15 cellular contexts compared by ENCODE assay signal in genomic region chr19:31595521-31595920, GRCh38.
A peak's percentile ranks its signal among the peaks of the same experiment; 100 is the strongest.
DNase-seq lines count a peak whose midpoint lies in the region; ATAC-seq and TF ChIP-seq lines count a peak whose summit lies in the region.
"Had no signal": no experiment of that assay in that cellular context is flagged by ENCODE, and none has a peak within 500 bp of the region (broad histone marks: within the 10 kb centered on the region; RNA-seq: fewer than 3 reads in every experiment).

No MANE protein-coding gene starts in this region.

- no peaks in the 10 kb centered on the region for H3K9me3 Mint-ChIP-seq in endodermal cell
- H3K9me3 Mint-ChIP-seq: CD4-positive, alpha-beta T cell had no signal

- H3K27me3 Mint-ChIP-seq in endodermal cell (ENCODE audit: insufficient read depth), result peaks cover 3% of the 10 kb centered on the region
- H3K27me3 Mint-ChIP-seq: B cell had no signal

- no peaks in the 10 kb centered on the region for H3K79me2 ChIP-seq in Karpas-422 (ENCODE audit: low read length)

- H3K4me3 ChIP-seq in Karpas-422 (ENCODE audit: low read length) (peak overlapping the region; percentile 46), endodermal cell (ENCODE audit: low read length) (no peak overlapping the region)

- H3K9me2 ChIP-seq in Karpas-422 (replicated peaks; ENCODE audit: insufficient read depth, low read length), result no peaks in the 10 kb centered on the region

- no peak overlapping the region for H3K27ac ChIP-seq in Karpas-422 (ENCODE audit: low read length)
- no peak overlapping the region for H3K27ac ChIP-seq in endodermal cell (ENCODE audit: low read depth, low read length)

- H3K4me1 Mint-ChIP-seq in endodermal cell, result no peaks in the 10 kb centered on the region
- H3K4me1 Mint-ChIP-seq: B cell had no signal

- no peak overlapping the region for H2AFZ ChIP-seq in Karpas-422 (ENCODE audit: low read length)

- no peaks in the 10 kb centered on the region for H3K36me3 Mint-ChIP-seq in endodermal cell (ENCODE audit: low read depth)

- H3K4me2 ChIP-seq in Karpas-422 (ENCODE audit: low read depth, low read length, poor library complexity, severe bottlenecking), result peak overlapping the region; percentile 48

- no peak for ATAC-seq in HG03571 (IDR thresholded peaks at IDR 0.05; ENCODE audit: unreplicated experiment)
- ATAC-seq: HepG2 had no signal

- no peak overlapping the region for H3K9ac ChIP-seq in Karpas-422 (ENCODE audit: low read length)
- H3K9ac ChIP-seq in endodermal cell (ENCODE audit: extremely low read depth, low read length, poor library complexity, severe bottlenecking), result no peak overlapping the region

- peaks cover 26% of the 10 kb centered on the region for H3K4me1 ChIP-seq in Karpas-422 (ENCODE audit: low read length)
- no peaks in the 10 kb centered on the region for H3K4me1 ChIP-seq in endodermal cell (ENCODE audit: control insufficient read depth, insufficient read depth, low read length)

- H3K9me3 ChIP-seq in Karpas-422 (ENCODE audit: low read length) (no peaks in the 10 kb centered on the region), endodermal cell (ENCODE audit: control insufficient read depth, low read length) (no peaks in the 10 kb centered on the region)

- no peaks in the 10 kb centered on the region for H3K27me3 ChIP-seq in Karpas-422 (ENCODE audit: low read length)
- no peaks in the 10 kb centered on the region for H3K27me3 ChIP-seq in endodermal cell (ENCODE audit: control insufficient read depth, insufficient read depth, low read length, poor library complexity, severe bottlenecking)

- H4K20me1 ChIP-seq in Karpas-422 (ENCODE audit: insufficient read depth, low read depth, low read length), result no peaks in the 10 kb centered on the region

- WGBS in endodermal cell (ENCODE audit: insufficient coverage in 1 of 2, insufficient read length in 1 of 2), 2 experiments, result 86 to 96% methylated on average over 3 to 4 of the region's 4 CpGs

- DNase-seq in Karpas-422 (peak; percentile 65), endodermal cell (peak; percentile 29), occipital lobe (lab: John Stamatoyannopoulos, UW) (peak; percentile 8), NCI-H226 (no peak)
- no peak for DNase-seq in activated CD4-positive, alpha-beta T cell treated with anti-CD3 and anti-CD28 coated beads, Interleukin-2, amount 50 U/mL, for 48 hours
- no peak for DNase-seq in activated T-cell treated with anti-CD3 and anti-CD28 coated beads, Interleukin-2, amount 50 U/mL, for 1 hour
- DNase-seq: C1 segment of cervical spinal cord; Calu3; CD4-positive, alpha-beta T cell; DMS 273 treated with DMSO at 0.1 percent for 48 hours; HCEC 1CT; HFFc6 had no signal

- no peak for TF ChIP-seq CTCF in endodermal cell (conservative IDR thresholded peaks at IDR 0.05)

- H3K27ac Mint-ChIP-seq in endodermal cell, result no peak overlapping the region
- H3K27ac Mint-ChIP-seq: B cell; CD4-positive, alpha-beta T cell; HFFc6 had no signal

- H3K4me3 Mint-ChIP-seq in endodermal cell, result no peak overlapping the region
- H3K4me3 Mint-ChIP-seq: B cell; CD4-positive, alpha-beta T cell; HFFc6 had no signal

- H3K36me3 ChIP-seq in Karpas-422 (ENCODE audit: insufficient read depth, low read length) (no peaks in the 10 kb centered on the region), endodermal cell (ENCODE audit: control insufficient read depth, insufficient read depth, low read length) (no peaks in the 10 kb centered on the region)

Comparison
In these comparisons a context has a peak if more than half of its experiments do, and no peak if none do; other contexts are left out.
1. DNase-seq: peak in Karpas-422 (single experiment), endodermal cell (single experiment) and occipital lobe (single experiment); none in activated CD4-positive, alpha-beta T cell treated with anti-CD3 and anti-CD28 coated beads, Interleukin-2, amount 50 U/mL, for 48 hours (0 of 2), activated T-cell treated with anti-CD3 and anti-CD28 coated beads, Interleukin-2, amount 50 U/mL, for 1 hour (single experiment) and NCI-H226 (single experiment).